9 cellular contexts compared by ENCODE assay signal in genomic region chrX:24498181-24498580, GRCh38. TPM values are rescaled to one million over a fixed set of nuclear protein-coding genes. Genes with fewer than 3 reads are reported as not detected.
A peak's percentile ranks its signal among the peaks of the same experiment; 100 is the strongest.
DNase-seq lines count a peak whose midpoint lies in the region; ATAC-seq and TF ChIP-seq lines count a peak whose summit lies in the region.
"Had no signal": no experiment of that assay in that cellular context is flagged by ENCODE, and none has a peak within 500 bp of the region (broad histone marks: within the 10 kb centered on the region; RNA-seq: fewer than 3 reads in every experiment).

No MANE protein-coding gene starts in this region.

- H3K27me3 ChIP-seq in OCI-LY1 (ENCODE audit: insufficient read depth, low read length), result no peaks in the 10 kb centered on the region

- H2AFZ ChIP-seq in OCI-LY1 (ENCODE audit: low read length), result no peak overlapping the region

- TF ChIP-seq CTCF in GM12864 (IDR thresholded peaks at IDR 0.05; ENCODE audit: low read depth, low read length, missing control alignments) (peak; percentile 22), OCI-LY1 (IDR thresholded peaks at IDR 0.05; ENCODE audit: low read length) (peak; percentile 43; the same call in 1 of the 2 replicates), choroid plexus epithelial cell (conservative IDR thresholded peaks at IDR 0.05; ENCODE audit: low read depth, low read length) (peak; percentile 54)

- no peaks in the 10 kb centered on the region for H3K79me2 ChIP-seq in OCI-LY1 (ENCODE audit: insufficient read depth, low read length)

- DNase-seq in GM12864 (ENCODE audit: low read depth) (no peak), choroid plexus epithelial cell (ENCODE audit: low read depth) (peak; percentile 23), SIG-M5 (lab: John Stamatoyannopoulos, UW) (no peak), left colon (no peak), 8988T (no peak)
- peak in 7 of 10 donors; percentile 7 to 64 (median 30) for DNase-seq in naive thymus-derived CD8-positive, alpha-beta T cell
- DNase-seq in NK-92 treated with Interleukin-12 subunit alpha and Interleukin-12 subunit beta, amount 100 ng/mL, for 24 hours (lab: John Stamatoyannopoulos, UW), result no peak

- no peaks in the 10 kb centered on the region for H3K27me3 Mint-ChIP-seq in naive thymus-derived CD8-positive, alpha-beta T cell

- H3K4me1 ChIP-seq in OCI-LY1 (ENCODE audit: insufficient read depth, low read length, severe bottlenecking), result peaks cover 7% of the 10 kb centered on the region

- no peaks in the 10 kb centered on the region for H3F3A ChIP-seq in OCI-LY1 (ENCODE audit: insufficient read depth, low read length)

- peaks cover 0 to 30% (median 1%) of the 10 kb centered on the region in 3 donors for H3K36me3 Mint-ChIP-seq in naive thymus-derived CD8-positive, alpha-beta T cell

- POLR2A ChIA-PET in naive thymus-derived CD8-positive, alpha-beta T cell (lab: Charles Lee), result interaction anchor here (1.0 to 1.7 kb wide), 3 partner anchors 33 to 102 kb away, joined by 4 to 10 read pairs (median 8); partner anchors contain the start of gene PDK3

- H3K9me2 ChIP-seq in OCI-LY1 (ENCODE audit: low read depth, low read length), result no peaks in the 10 kb centered on the region

- intact Hi-C loops in left colon (cut with DNase I, micrococcal nuclease), result loop anchor here (10.0 kb wide), 1 partner anchor 103 kb away; no protein-coding TSS in a partner anchor

- H3K4me3 ChIP-seq in GM12864 (ENCODE audit: low read depth, low read length), result no peak overlapping the region
- no peak overlapping the region for H3K4me3 ChIP-seq in OCI-LY1 (ENCODE audit: low read depth, low read length, poor library complexity, severe bottlenecking)
- no peak overlapping the region for H3K4me3 ChIP-seq in choroid plexus epithelial cell (ENCODE audit: low read depth, low read length)

- no peak overlapping the region for H3K4me2 ChIP-seq in OCI-LY1 (ENCODE audit: low read length)
- H3K4me2 ChIP-seq: KMS-11 had no signal

- peak overlapping the region in 9 of 10 donors; percentile 33 to 85 (median 58) for H3K27ac Mint-ChIP-seq in naive thymus-derived CD8-positive, alpha-beta T cell

- peak; percentile 57 to 74 for ATAC-seq in naive thymus-derived CD8-positive, alpha-beta T cell
- ATAC-seq in left colon, result no peak

- H4K20me1 ChIP-seq in OCI-LY1 (ENCODE audit: insufficient read depth, low read length), result no peaks in the 10 kb centered on the region

- H3K36me3 ChIP-seq in OCI-LY1 (ENCODE audit: insufficient read depth, low read length), result peaks cover 12% of the 10 kb centered on the region; the same call in 1 of the 2 replicates

- H3K4me3 Mint-ChIP-seq in naive thymus-derived CD8-positive, alpha-beta T cell, result peak overlapping the region in 3 of 10 donors; percentile 10 to 41 (median 35)

- H3K27ac ChIP-seq in OCI-LY1 (ENCODE audit: low read depth, low read length, poor library complexity, severe bottlenecking), result no peak overlapping the region
- H3K27ac ChIP-seq: KMS-11 had no signal

- H3K9me3 ChIP-seq in OCI-LY1 (ENCODE audit: low read length), result no peaks in the 10 kb centered on the region

- no peak overlapping the region for H3K9ac ChIP-seq in OCI-LY1 (ENCODE audit: low read length)
- H3K9ac ChIP-seq: KMS-11 had no signal

- H3K4me1 Mint-ChIP-seq in naive thymus-derived CD8-positive, alpha-beta T cell, result peaks cover 5 to 41% (median 38%) of the 10 kb centered on the region in 4 donors

- no peaks in the 10 kb centered on the region for H3K9me3 Mint-ChIP-seq in naive thymus-derived CD8-positive, alpha-beta T cell

RNA-seq across cellular contexts. Expression of gene PDK3, which starts 33.1 kb away (rescaled TPM):
- 10 to 100 TPM; 26.7 to 27.0 TPM for total RNA-seq in naive thymus-derived CD8-positive, alpha-beta T cell
- polyA plus RNA-seq in naive thymus-derived CD8-positive, alpha-beta T cell, result 10 to 100 TPM; 34.4 to 40.4 (median 39.9) TPM
- 10 to 100 TPM; 16.2 to 24.2 TPM for total RNA-seq in left colon

Comparison
In these comparisons a context has a peak if more than half of its experiments do, and no peak if none do; other contexts are left out.
1. DNase-seq: peak in choroid plexus epithelial cell (single experiment) and naive thymus-derived CD8-positive, alpha-beta T cell (7 of 10); none in GM12864 (single experiment), SIG-M5 (single experiment), left colon (0 of 2), NK-92 treated with Interleukin-12 subunit alpha and Interleukin-12 subunit beta, amount 100 ng/mL, for 24 hours (single experiment) and 8988T (single experiment).
2. Peak in every context shown above with its lines, with median percentiles within 50 percentile points of each other: CTCF ChIP-seq.